In genomic region chr6:55729665-55730064, GRCh38 we compare ENCODE assay signal across 1 cellular context.
TF ChIP-seq lines count a peak whose summit lies in the region.

No MANE protein-coding gene starts in this region.

TF ChIP-seq in IMR-90, 13 proteins besides CTCF, POLR2A, EP300 and RAD21 (continued from another document):
- TF ChIP-seq ELK1 (IDR thresholded peaks at IDR 0.05; ENCODE audit: borderline replicate concordance, low read depth, low read length) (no peak), MXI1 (IDR thresholded peaks at IDR 0.05; ENCODE audit: borderline replicate concordance, low read depth, low read length) (no peak), CEBPB (IDR thresholded peaks at IDR 0.05; ENCODE audit: low read depth, low read length) (no peak), BHLHE40 (IDR thresholded peaks at IDR 0.05; ENCODE audit: low read depth, low read length) (no peak)
